Comparison of ENCODE assay signal across 1 cellular context in genomic region chr9:4305065-4305481, GRCh38.
TF ChIP-seq lines count a peak whose summit lies in the region.

No MANE protein-coding gene starts in this region.

TF ChIP-seq in HepG2, 621 proteins besides CTCF, POLR2A, EP300 and RAD21 (continued from another document and continues in another):
- TF ChIP-seq ZBTB34 (CRISPR knock-in tag; IDR thresholded peaks at IDR 0.05) = peak; percentile 63; the same call in 1 of the 2 replicates
- no peak for TF ChIP-seq SOX6 (IDR thresholded peaks at IDR 0.05)
- TF ChIP-seq SOX6 (CRISPR knock-in tag; IDR thresholded peaks at IDR 0.05) = peak; percentile 59
- no peak for TF ChIP-seq ZSCAN20 (CRISPR knock-in tag; IDR thresholded peaks at IDR 0.05; ENCODE audit: borderline replicate concordance)
- TF ChIP-seq NFKBIZ (CRISPR knock-in tag; IDR thresholded peaks at IDR 0.05) = no peak
- TF ChIP-seq ZNF773 (CRISPR knock-in tag; IDR thresholded peaks at IDR 0.05; ENCODE audit: borderline replicate concordance) = no peak
- TF ChIP-seq HIVEP1 (CRISPR knock-in tag; IDR thresholded peaks at IDR 0.05) = peak; percentile 63; the same call in 1 of the 2 replicates
- peak; percentile 68 for TF ChIP-seq HNF4G (IDR thresholded peaks at IDR 0.05; ENCODE audit: borderline replicate concordance, low read depth, low read length)
- peak; percentile 27; the same call in 1 of the 2 replicates for TF ChIP-seq HNF4G (CRISPR knock-in tag; IDR thresholded peaks at IDR 0.05; ENCODE audit: borderline replicate concordance, low read depth)
- TF ChIP-seq ZNF703 (CRISPR knock-in tag; IDR thresholded peaks at IDR 0.05; ENCODE audit: borderline replicate concordance) = no peak
- no peak for TF ChIP-seq ZNF430 (CRISPR knock-in tag; IDR thresholded peaks at IDR 0.05)
- 0 out of 2 replicates have a peak, but pooled peaks have one; percentile 22 for TF ChIP-seq LCORL (IDR thresholded peaks at IDR 0.05)
- TF ChIP-seq LCORL (CRISPR knock-in tag; IDR thresholded peaks at IDR 0.05) = peak; percentile 67
- TF ChIP-seq ZBTB37 (CRISPR knock-in tag; IDR thresholded peaks at IDR 0.05) = 0 out of 2 replicates have a peak, but pooled peaks have one; percentile 38
- no peak for TF ChIP-seq KDM2A (CRISPR knock-in tag; IDR thresholded peaks at IDR 0.05; ENCODE audit: borderline replicate concordance, low read depth)
- TF ChIP-seq GPN1 (CRISPR knock-in tag; IDR thresholded peaks at IDR 0.05; ENCODE audit: borderline replicate concordance) = no peak
- peak; percentile 82; the same call in 1 of the 2 replicates for TF ChIP-seq ZNF792 (CRISPR knock-in tag; IDR thresholded peaks at IDR 0.05)
- TF ChIP-seq ZNF263 (CRISPR knock-in tag; IDR thresholded peaks at IDR 0.05) = no peak
- no peak for TF ChIP-seq ZNF343 (CRISPR knock-in tag; IDR thresholded peaks at IDR 0.05)
- TF ChIP-seq GFI1 (CRISPR knock-in tag; IDR thresholded peaks at IDR 0.05; ENCODE audit: borderline replicate concordance) = 0 out of 2 replicates have a peak, but pooled peaks have one; percentile 13
- TF ChIP-seq TAF15 (IDR thresholded peaks at IDR 0.05; ENCODE audit: low read depth, low read length, poor library complexity, severe bottlenecking) = no peak
- TF ChIP-seq KDM1A (CRISPR knock-in tag; IDR thresholded peaks at IDR 0.05) = peak; percentile 65; the same call in 1 of the 2 replicates
- TF ChIP-seq ZNF605 (CRISPR knock-in tag; IDR thresholded peaks at IDR 0.05) = 0 out of 2 replicates have a peak, but pooled peaks have one; percentile 24
- peak; percentile 50 for TF ChIP-seq POGZ (CRISPR knock-in tag; IDR thresholded peaks at IDR 0.05)
- no peak for TF ChIP-seq ATM (IDR thresholded peaks at IDR 0.05; ENCODE audit: borderline replicate concordance)
- no peak for TF ChIP-seq SRSF1 (optimal IDR thresholded peaks at IDR 0.05; ENCODE audit: low read depth, low read length)
- TF ChIP-seq ZNF230 (CRISPR knock-in tag; IDR thresholded peaks at IDR 0.05) = no peak
- TF ChIP-seq ZSCAN5A (CRISPR knock-in tag; IDR thresholded peaks at IDR 0.05; ENCODE audit: borderline replicate concordance) = 0 out of 2 replicates have a peak, but pooled peaks have one; percentile 30
- TF ChIP-seq ZNF501 (CRISPR knock-in tag; IDR thresholded peaks at IDR 0.05) = 0 out of 2 replicates have a peak, but pooled peaks have one; percentile 41
- peak; percentile 46; the same call in 1 of the 3 replicates for TF ChIP-seq MXI1 (IDR thresholded peaks at IDR 0.05; ENCODE audit: borderline replicate concordance, low read depth, low read length)
- 0 out of 2 replicates have a peak, but pooled peaks have one; percentile 52 for TF ChIP-seq ERF (CRISPR knock-in tag; IDR thresholded peaks at IDR 0.05)
- no peak for TF ChIP-seq ZNF143 (CRISPR knock-in tag; IDR thresholded peaks at IDR 0.05)
- 0 out of 2 replicates have a peak, but pooled peaks have one; percentile 42 for TF ChIP-seq ADNP (CRISPR knock-in tag; IDR thresholded peaks at IDR 0.05)
- peak; percentile 24; the same call in 1 of the 2 replicates for TF ChIP-seq ETV5 (CRISPR knock-in tag; IDR thresholded peaks at IDR 0.05; ENCODE audit: borderline replicate concordance)
- peak; percentile 70; the same call in 1 of the 2 replicates for TF ChIP-seq FOXO1 (CRISPR knock-in tag; IDR thresholded peaks at IDR 0.05)
- no peak for TF ChIP-seq ZNF232 (CRISPR knock-in tag; IDR thresholded peaks at IDR 0.05; ENCODE audit: borderline replicate concordance)
- TF ChIP-seq ARID3A (IDR thresholded peaks at IDR 0.05; ENCODE audit: low read depth, low read length) = 0 out of 2 replicates have a peak, but pooled peaks have one; percentile 38
- TF ChIP-seq SMAD1 (CRISPR knock-in tag; IDR thresholded peaks at IDR 0.05; ENCODE audit: borderline replicate concordance, low read depth) = no peak
- no peak for TF ChIP-seq ETV6 (CRISPR knock-in tag; conservative IDR thresholded peaks at IDR 0.05)
- 0 out of 2 replicates have a peak, but pooled peaks have one; percentile 30 for TF ChIP-seq ZNF788 (CRISPR knock-in tag; IDR thresholded peaks at IDR 0.05; ENCODE audit: borderline replicate concordance)
- TF ChIP-seq IKZF5 (CRISPR knock-in tag; IDR thresholded peaks at IDR 0.05) = 0 out of 2 replicates have a peak, but pooled peaks have one; percentile 39
- peak; percentile 55 for TF ChIP-seq RARA (CRISPR knock-in tag; IDR thresholded peaks at IDR 0.05)
- TF ChIP-seq ZBTB39 (CRISPR knock-in tag; IDR thresholded peaks at IDR 0.05) = no peak; the same call in 1 of the 2 replicates
- TF ChIP-seq KAT8 (CRISPR knock-in tag; IDR thresholded peaks at IDR 0.05) = peak; percentile 45; the same call in 1 of the 2 replicates
- no peak for TF ChIP-seq YY1 (IDR thresholded peaks at IDR 0.05; ENCODE audit: insufficient read depth, insufficient replicate concordance, low read depth, low read length)
- TF ChIP-seq ZC3H13 (CRISPR knock-in tag; IDR thresholded peaks at IDR 0.05) = no peak
- no peak for TF ChIP-seq ZHX2 (IDR thresholded peaks at IDR 0.05; ENCODE audit: low read depth)
- no peak for TF ChIP-seq ZHX2 (CRISPR knock-in tag; IDR thresholded peaks at IDR 0.05; ENCODE audit: borderline replicate concordance)
- TF ChIP-seq ZMYM4 (CRISPR knock-in tag; IDR thresholded peaks at IDR 0.05) = peak; percentile 79
- TF ChIP-seq KDM4B (CRISPR knock-in tag; IDR thresholded peaks at IDR 0.05) = no peak
- TF ChIP-seq ZFX (CRISPR knock-in tag; IDR thresholded peaks at IDR 0.05; ENCODE audit: low read depth) = no peak
- no peak for TF ChIP-seq ZNF224 (CRISPR knock-in tag; IDR thresholded peaks at IDR 0.05)
- TF ChIP-seq FOXP1 (IDR thresholded peaks at IDR 0.05) = no peak
- 0 out of 2 replicates have a peak, but pooled peaks have one; percentile 25 for TF ChIP-seq FOXP1 (CRISPR knock-in tag; IDR thresholded peaks at IDR 0.05)
- TF ChIP-seq ZNF280B (CRISPR knock-in tag; IDR thresholded peaks at IDR 0.05; ENCODE audit: borderline replicate concordance) = no peak
